In the genomic region with DNA sequence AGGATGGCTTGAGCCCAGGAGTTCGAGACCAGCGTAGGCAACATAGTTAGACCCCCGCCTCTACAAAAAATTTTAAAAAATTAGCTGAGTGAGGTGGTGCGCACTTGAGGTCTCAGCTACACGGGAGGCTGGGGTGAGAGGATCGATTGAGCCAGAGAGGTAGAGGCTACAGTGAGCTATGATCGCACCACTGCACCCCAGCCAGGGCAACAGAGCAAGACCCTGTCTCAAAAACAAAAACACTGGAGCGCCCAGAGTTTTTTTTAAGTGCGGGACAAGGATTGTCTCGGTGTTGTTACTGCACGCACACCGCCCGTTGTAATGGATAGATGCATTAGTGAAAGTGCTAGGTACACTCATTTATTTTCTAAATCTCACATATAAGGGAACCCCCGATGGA, we compare ENCODE assay signal across 8 cellular contexts. TPM values are rescaled to one million over a fixed set of nuclear protein-coding genes. Genes with fewer than 3 reads are reported as not detected.
A peak's percentile ranks its signal among the peaks of the same experiment; 100 is the strongest.
DNase-seq lines count a peak whose midpoint lies in the region; ATAC-seq and TF ChIP-seq lines count a peak whose summit lies in the region.

No MANE protein-coding gene starts in this region.

- H3K4me1 ChIP-seq in ACC112 (ENCODE audit: control insufficient read depth, insufficient read depth, low read length, unreplicated experiment), result peaks cover 24% of the 10 kb centered on the region
- H3K4me1 ChIP-seq in HEK293 (ENCODE audit: control insufficient read depth, insufficient read depth, low read length), result no peaks in the 10 kb centered on the region
- peaks cover 0 to 9% of the 10 kb centered on the region in 2 donors for H3K4me1 ChIP-seq in breast epithelium
- H3K4me1 ChIP-seq in mucosa of stomach (ENCODE audit: control insufficient read depth, insufficient read depth, low read length), result peaks cover 26% of the 10 kb centered on the region

- H3K4me3 ChIP-seq in ACC112 (ENCODE audit: low read depth, low read length) (peak overlapping the region; percentile 74), HEK293 (ENCODE audit: low read depth, low read length) (no peak overlapping the region), breast epithelium (peak overlapping the region; percentile 62 to 97 (median 86)), mucosa of stomach (ENCODE audit: low read length) (peak overlapping the region; percentile 46)

- ATAC-seq in HG02623 (IDR thresholded peaks at IDR 0.05; ENCODE audit: unreplicated experiment), result no peak
- no peak for ATAC-seq in GM18868 (IDR thresholded peaks at IDR 0.05; ENCODE audit: unreplicated experiment)

- H3K27ac ChIP-seq in ACC112 (ENCODE audit: low read depth, low read length) (no peak overlapping the region), HEK293 (ENCODE audit: extremely low read depth, low read depth, low read length) (no peak overlapping the region), breast epithelium (no peak overlapping the region)

- CTCF ChIA-PET in HEK293 (lab: Yijun Ruan, JAX), result interaction anchor here (0.5 to 0.8 kb wide), 2 partner anchors 62 to 236 kb away, joined by 3 read pairs; no protein-coding TSS in a partner anchor
- CTCF ChIA-PET in HEK293T (lab: Yijun Ruan, JAX), result no interaction called here

- H2AFZ ChIP-seq in ACC112 (ENCODE audit: low read length, unreplicated experiment), result no peak overlapping the region

- TF ChIP-seq POLR2A in breast epithelium (IDR thresholded peaks at IDR 0.05), result no peak

- no peaks in the 10 kb centered on the region for H3K27me3 ChIP-seq in ACC112 (ENCODE audit: insufficient read depth, low read length)
- no peaks in the 10 kb centered on the region for H3K27me3 ChIP-seq in breast epithelium
- H3K27me3 ChIP-seq in mucosa of stomach (ENCODE audit: control insufficient read depth, insufficient read depth, low read length), result peaks cover 33% of the 10 kb centered on the region

- DNase-seq in breast epithelium (ENCODE audit: low spot score in 2 of 2) (no peak), NCI-H1694 treated with DMSO at 0.1 percent for 48 hours (lab: John Stamatoyannopoulos, UW) (no peak), HEK293T (ENCODE audit: extremely low spot score) (no peak)

- no peaks in the 10 kb centered on the region for H3K9me3 ChIP-seq in HEK293 (ENCODE audit: control insufficient read depth, insufficient read depth, low read depth, low read length)
- no peaks in the 10 kb centered on the region for H3K9me3 ChIP-seq in breast epithelium
- no peaks in the 10 kb centered on the region for H3K9me3 ChIP-seq in mucosa of stomach (ENCODE audit: control insufficient read depth, low read length)

- intact Hi-C loops in breast epithelium (cut with DNase I; ENCODE audit: low total_unique reads), result no loop called here

- POLR2A ChIA-PET in HEK293 (lab: Yijun Ruan, JAX) (no interaction called here), HEK293T (lab: Yijun Ruan, JAX) (no interaction called here)

- TF ChIP-seq CTCF in HEK293 (tag by site-specific recombination; IDR thresholded peaks at IDR 0.05) (no peak), breast epithelium (IDR thresholded peaks at IDR 0.05) (no peak)

- H3K36me3 ChIP-seq in ACC112 (ENCODE audit: insufficient read depth, low read length) (no peaks in the 10 kb centered on the region), HEK293 (ENCODE audit: control insufficient read depth in 2 of 2, insufficient read depth in 1 of 2, low read length in 2 of 2) (peaks cover 0 to 4% of the 10 kb centered on the region in 2 experiments; a peak in 1 of 3 replicates), breast epithelium (no peaks in the 10 kb centered on the region), mucosa of stomach (ENCODE audit: control insufficient read depth, insufficient read depth, low read length) (no peaks in the 10 kb centered on the region)

- H3K9ac ChIP-seq in mucosa of stomach (ENCODE audit: low read length), result no peak overlapping the region

- no peaks in the 10 kb centered on the region for H3K79me2 ChIP-seq in ACC112 (ENCODE audit: control insufficient read depth, insufficient read depth, low read length, unreplicated experiment)

TF ChIP-seq in HEK293, 187 proteins besides CTCF, POLR2A, EP300 and RAD21:
- TF ChIP-seq ZNF121 (tag by site-specific recombination; IDR thresholded peaks at IDR 0.05) (peak; percentile 96), GLIS1 (tag by site-specific recombination; IDR thresholded peaks at IDR 0.05) (no peak), ZNF114 (tag by site-specific recombination; IDR thresholded peaks at IDR 0.05) (no peak), GLIS2 (tag by site-specific recombination; IDR thresholded peaks at IDR 0.05) (no peak), ZNF433 (tag by site-specific recombination; IDR thresholded peaks at IDR 0.05; ENCODE audit: low read depth) (no peak), ZNF658 (tag by site-specific recombination; IDR thresholded peaks at IDR 0.05) (no peak)
TF ChIP-seq in HEK293: peak in this region for 1.

TF ChIP-seq in HEK293T, 16 proteins besides CTCF, POLR2A, EP300 and RAD21:
- no peak for TF ChIP-seq LEF1 (IDR thresholded peaks at IDR 0.05; ENCODE audit: borderline replicate concordance)
- no peak for TF ChIP-seq ZNF384 (IDR thresholded peaks at IDR 0.05)
- no peak for TF ChIP-seq PKNOX1 (IDR thresholded peaks at IDR 0.05)
- TF ChIP-seq HDGF (IDR thresholded peaks at IDR 0.05; ENCODE audit: borderline replicate concordance), result no peak
- no peak for TF ChIP-seq NFRKB (IDR thresholded peaks at IDR 0.05)
- TF ChIP-seq TARDBP (IDR thresholded peaks at IDR 0.05), result no peak
- TF ChIP-seq L3MBTL2 (conservative IDR thresholded peaks at IDR 0.05), result no peak
- TF ChIP-seq SP1 (IDR thresholded peaks at IDR 0.05), result no peak
- TF ChIP-seq FOXK2 (IDR thresholded peaks at IDR 0.05), result no peak
- TF ChIP-seq BHLHE40 (IDR thresholded peaks at IDR 0.05; ENCODE audit: borderline replicate concordance), result no peak
- no peak for TF ChIP-seq SUZ12 (IDR thresholded peaks at IDR 0.05)
- TF ChIP-seq ELF4 (IDR thresholded peaks at IDR 0.05), result no peak
- no peak for TF ChIP-seq FOXA1 (IDR thresholded peaks at IDR 0.05)
- no peak for TF ChIP-seq FOXM1 (IDR thresholded peaks at IDR 0.05; ENCODE audit: borderline replicate concordance)
- TF ChIP-seq CTBP1 (IDR thresholded peaks at IDR 0.05; ENCODE audit: borderline replicate concordance), result no peak
- TF ChIP-seq ARNT (IDR thresholded peaks at IDR 0.05), result no peak

RNA-seq across cellular contexts. Expression of gene PIK3CD, which starts 37.1 kb away (rescaled TPM):
- total RNA-seq in breast epithelium, result 10 to 100 TPM in 2 of 3 donors, 1 to 10 TPM in 1; 8.2 to 12.1 (median 11.9) TPM
